In genomic region chr14:101961011-101961721, GRCh38 we compare ENCODE assay signal across 1 cellular context.
A peak's percentile ranks its signal among the peaks of the same experiment; 100 is the strongest.
TF ChIP-seq lines count a peak whose summit lies in the region.

No MANE protein-coding gene starts in this region.

TF ChIP-seq in HepG2, 621 proteins besides CTCF, POLR2A, EP300 and RAD21 (continued from another document and continues in another):
- TF ChIP-seq ONECUT2 (CRISPR knock-in tag; IDR thresholded peaks at IDR 0.05) = no peak
- no peak; the same call in 1 of the 2 replicates for TF ChIP-seq POGK (CRISPR knock-in tag; conservative IDR thresholded peaks at IDR 0.05)
- TF ChIP-seq BATF2 (CRISPR knock-in tag; IDR thresholded peaks at IDR 0.05) = no peak
- TF ChIP-seq ZBTB8A (CRISPR knock-in tag; IDR thresholded peaks at IDR 0.05; ENCODE audit: borderline replicate concordance, low read depth) = no peak
- no peak for TF ChIP-seq SOX6 (IDR thresholded peaks at IDR 0.05)
- peak; percentile 51 for TF ChIP-seq SOX6 (CRISPR knock-in tag; IDR thresholded peaks at IDR 0.05)
- no peak for TF ChIP-seq SMAD1 (CRISPR knock-in tag; IDR thresholded peaks at IDR 0.05; ENCODE audit: borderline replicate concordance, low read depth)
- peak; percentile 44; the same call in 1 of the 2 replicates for TF ChIP-seq HDAC1 (CRISPR knock-in tag; IDR thresholded peaks at IDR 0.05)
- no peak for TF ChIP-seq HCFC1 (IDR thresholded peaks at IDR 0.05; ENCODE audit: low read depth, low read length)
- no peak for TF ChIP-seq SP5 (CRISPR knock-in tag; IDR thresholded peaks at IDR 0.05; ENCODE audit: borderline replicate concordance, low read depth)
- TF ChIP-seq HINFP (CRISPR knock-in tag; IDR thresholded peaks at IDR 0.05; ENCODE audit: low read depth) = no peak
- TF ChIP-seq PRDM15 (CRISPR knock-in tag; IDR thresholded peaks at IDR 0.05) = no peak
- no peak for TF ChIP-seq ZNF776 (CRISPR knock-in tag; IDR thresholded peaks at IDR 0.05)
- no peak for TF ChIP-seq IKZF1 (IDR thresholded peaks at IDR 0.05)
- TF ChIP-seq ZSCAN29 (CRISPR knock-in tag; conservative IDR thresholded peaks at IDR 0.05) = no peak
- no peak for TF ChIP-seq ZSCAN22 (CRISPR knock-in tag; IDR thresholded peaks at IDR 0.05)
- no peak for TF ChIP-seq MLXIP (CRISPR knock-in tag; IDR thresholded peaks at IDR 0.05; ENCODE audit: borderline replicate concordance)
- no peak for TF ChIP-seq LBX2 (CRISPR knock-in tag; IDR thresholded peaks at IDR 0.05; ENCODE audit: borderline replicate concordance)
- no peak for TF ChIP-seq PHF20 (CRISPR knock-in tag; IDR thresholded peaks at IDR 0.05)
- TF ChIP-seq ZNF616 (CRISPR knock-in tag; IDR thresholded peaks at IDR 0.05; ENCODE audit: low read depth) = no peak
- TF ChIP-seq ZBTB20 (CRISPR knock-in tag; IDR thresholded peaks at IDR 0.05; ENCODE audit: borderline replicate concordance, low read depth) = no peak
- TF ChIP-seq PCBP1 (IDR thresholded peaks at IDR 0.05; ENCODE audit: borderline replicate concordance, low read depth, low read length) = no peak
- no peak for TF ChIP-seq SNAI1 (CRISPR knock-in tag; IDR thresholded peaks at IDR 0.05; ENCODE audit: borderline replicate concordance)
- TF ChIP-seq ZFY (CRISPR knock-in tag; IDR thresholded peaks at IDR 0.05) = no peak; the same call in 1 of the 2 replicates
- TF ChIP-seq ZNF326 (CRISPR knock-in tag; IDR thresholded peaks at IDR 0.05; ENCODE audit: borderline replicate concordance) = no peak
- TF ChIP-seq IRX3 (CRISPR knock-in tag; IDR thresholded peaks at IDR 0.05; ENCODE audit: borderline replicate concordance, low read depth) = no peak
- no peak for TF ChIP-seq E2F2 (CRISPR knock-in tag; IDR thresholded peaks at IDR 0.05; ENCODE audit: borderline replicate concordance)
- TF ChIP-seq FOXJ3 (CRISPR knock-in tag; IDR thresholded peaks at IDR 0.05; ENCODE audit: borderline replicate concordance) = no peak
- TF ChIP-seq MNT (IDR thresholded peaks at IDR 0.05) = no peak
- no peak for TF ChIP-seq RFX1 (IDR thresholded peaks at IDR 0.05)
- TF ChIP-seq SRSF4 (IDR thresholded peaks at IDR 0.05; ENCODE audit: low read depth, low read length, poor library complexity, severe bottlenecking) = no peak
- no peak for TF ChIP-seq FOXK1 (CRISPR knock-in tag; IDR thresholded peaks at IDR 0.05; ENCODE audit: borderline replicate concordance, low read depth)
- no peak for TF ChIP-seq GTF3A (CRISPR knock-in tag; conservative IDR thresholded peaks at IDR 0.05)
- no peak for TF ChIP-seq HMG20B (CRISPR knock-in tag; conservative IDR thresholded peaks at IDR 0.05)
- TF ChIP-seq KMT2A (CRISPR knock-in tag; IDR thresholded peaks at IDR 0.05) = no peak
- no peak for TF ChIP-seq MTF1 (CRISPR knock-in tag; IDR thresholded peaks at IDR 0.05)
- 0 out of 2 replicates have a peak, but pooled peaks have one; percentile 7 for TF ChIP-seq ZNF598 (CRISPR knock-in tag; IDR thresholded peaks at IDR 0.05; ENCODE audit: borderline replicate concordance)
- TF ChIP-seq SALL2 (CRISPR knock-in tag; IDR thresholded peaks at IDR 0.05) = 0 out of 2 replicates have a peak, but pooled peaks have one; percentile 48
- TF ChIP-seq EHMT2 (IDR thresholded peaks at IDR 0.05; ENCODE audit: borderline replicate concordance, low read depth, low read length) = no peak
- TF ChIP-seq HOXA5 (CRISPR knock-in tag; IDR thresholded peaks at IDR 0.05) = peak; percentile 45; the same call in 1 of the 2 replicates
- TF ChIP-seq ZNF816 (CRISPR knock-in tag; IDR thresholded peaks at IDR 0.05; ENCODE audit: borderline replicate concordance) = no peak
- no peak for TF ChIP-seq PAF1 (CRISPR knock-in tag; IDR thresholded peaks at IDR 0.05)
- TF ChIP-seq ZNF605 (CRISPR knock-in tag; IDR thresholded peaks at IDR 0.05) = peak; percentile 59; the same call in 1 of the 2 replicates
- peak; percentile 47 for TF ChIP-seq GATAD2A (CRISPR knock-in tag; IDR thresholded peaks at IDR 0.05)
- peak; percentile 75; the same call in 1 of the 2 replicates for TF ChIP-seq KDM3A (CRISPR knock-in tag; IDR thresholded peaks at IDR 0.05; ENCODE audit: low read depth)
- no peak for TF ChIP-seq ZNF652 (CRISPR knock-in tag; IDR thresholded peaks at IDR 0.05; ENCODE audit: borderline replicate concordance, low read depth)
- TF ChIP-seq NFYC (CRISPR knock-in tag; IDR thresholded peaks at IDR 0.05) = no peak
- TF ChIP-seq ERF (CRISPR knock-in tag; IDR thresholded peaks at IDR 0.05) = peak; percentile 71; the same call in 1 of the 2 replicates
- no peak for TF ChIP-seq KLF13 (CRISPR knock-in tag; IDR thresholded peaks at IDR 0.05)
- 0 out of 2 replicates have a peak, but pooled peaks have one; percentile 36 for TF ChIP-seq KLF6 (CRISPR knock-in tag; IDR thresholded peaks at IDR 0.05)
- TF ChIP-seq ZFP36L2 (CRISPR knock-in tag; IDR thresholded peaks at IDR 0.05) = no peak
- no peak for TF ChIP-seq FIP1L1 (IDR thresholded peaks at IDR 0.05; ENCODE audit: borderline replicate concordance, insufficient read depth, low read depth, low read length)
- no peak for TF ChIP-seq ZNF414 (CRISPR knock-in tag; IDR thresholded peaks at IDR 0.05)
- no peak for TF ChIP-seq YEATS4 (CRISPR knock-in tag; IDR thresholded peaks at IDR 0.05; ENCODE audit: borderline replicate concordance)
- TF ChIP-seq ZNF530 (CRISPR knock-in tag; IDR thresholded peaks at IDR 0.05; ENCODE audit: low read depth) = no peak
- peak; percentile 19; the same call in 1 of the 2 replicates for TF ChIP-seq FOXP4 (CRISPR knock-in tag; IDR thresholded peaks at IDR 0.05)
